Comparison of ENCODE assay signal across 18 cellular contexts in the genomic region with DNA sequence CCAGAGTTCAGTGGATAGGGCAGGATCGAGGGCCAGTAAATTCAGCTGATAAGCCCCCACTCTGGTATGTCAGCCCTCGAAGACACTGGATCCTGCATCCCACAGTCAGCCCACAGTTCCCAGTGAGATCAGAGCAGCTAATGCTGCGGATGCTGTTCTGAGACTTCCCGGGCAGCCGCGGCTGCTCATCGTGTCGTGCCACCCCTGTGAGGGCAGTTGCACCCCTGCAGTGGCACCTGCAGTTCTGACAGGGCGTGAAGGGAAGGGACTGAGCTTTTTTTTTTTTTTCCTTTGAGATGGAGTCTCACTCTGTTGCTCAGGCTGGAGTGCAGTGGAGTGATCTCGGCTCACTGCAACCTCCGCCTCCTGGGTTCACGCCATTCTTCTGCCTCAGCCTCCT. TPM values are rescaled to one million over a fixed set of nuclear protein-coding genes. Genes with fewer than 3 reads are reported as not detected.
A peak's percentile ranks its signal among the peaks of the same experiment; 100 is the strongest.
DNase-seq lines count a peak whose midpoint lies in the region; FAIRE-seq and TF ChIP-seq lines count a peak whose summit lies in the region.
"Had no signal": no experiment of that assay in that cellular context is flagged by ENCODE, and none has a peak within 500 bp of the region (broad histone marks: within the 10 kb centered on the region; RNA-seq: fewer than 3 reads in every experiment).

No MANE protein-coding gene starts in this region.

- peak overlapping the region; percentile 70 for H3K27ac ChIP-seq in caudate nucleus (ENCODE audit: low read depth, low read length)
- H3K27ac ChIP-seq: HL-60 had no signal

- DNase-seq in GM12891 (ENCODE audit: insufficient read length, low spot score), result no peak
- peak in 3 of 61 donors; percentile 15 to 28 (median 21) for DNase-seq in caudate nucleus (lab: John Stamatoyannopoulos, UW)
- no peak for DNase-seq in progenitor cell of endocrine pancreas (ENCODE audit: low spot score, unreplicated experiment)
- DNase-seq in NCI-H1417 (lab: John Stamatoyannopoulos, UW), result no peak
- no peak for DNase-seq in hypothalamus (lab: John Stamatoyannopoulos, UW)
- no peak for DNase-seq in NCI-H446 (lab: John Stamatoyannopoulos, UW)
- DNase-seq: ACHN, AML-193, COR-L47, KBM-7, NCI-H1436, NCI-H2029, NCI-H510A, NCI-H774 had no signal

- no peak for TF ChIP-seq EP300 in Ishikawa (IDR thresholded peaks at IDR 0.05; ENCODE audit: borderline replicate concordance)

- H3K36me3 Mint-ChIP-seq in progenitor cell of endocrine pancreas (ENCODE audit: insufficient read depth), result peaks cover 18% of the 10 kb centered on the region

- TF ChIP-seq POLR2A in GM12891 (IDR thresholded peaks at IDR 0.05; ENCODE audit: low read depth, low read length), result no peak

- H3K27me3 Mint-ChIP-seq in progenitor cell of endocrine pancreas, result no peaks in the 10 kb centered on the region

- H3K9me3 Mint-ChIP-seq in progenitor cell of endocrine pancreas (ENCODE audit: low read depth), result no peaks in the 10 kb centered on the region

- H3K27ac Mint-ChIP-seq in progenitor cell of endocrine pancreas, result peak overlapping the region; percentile 56

- H3K4me3 Mint-ChIP-seq in progenitor cell of endocrine pancreas (ENCODE audit: low read depth), result no peak overlapping the region
- H3K4me3 Mint-ChIP-seq: CD14-positive monocyte had no signal

- FAIRE-seq in GM12891 (lab: Jason Lieb, UNC), result no peak
- FAIRE-seq: H54 had no signal

- H3K4me1 Mint-ChIP-seq in progenitor cell of endocrine pancreas (ENCODE audit: low read depth), result peaks cover 3% of the 10 kb centered on the region

- TF ChIP-seq CTCF in progenitor cell of endocrine pancreas (IDR thresholded peaks at IDR 0.05; ENCODE audit: unreplicated experiment), result no peak

- no peak for TF ChIP-seq RAD21 in Ishikawa (IDR thresholded peaks at IDR 0.05; ENCODE audit: low read depth)

TF ChIP-seq in GM12891, 5 proteins besides CTCF, POLR2A, EP300 and RAD21:
- TF ChIP-seq TAF1 (IDR thresholded peaks at IDR 0.05; ENCODE audit: low read depth, low read length), result no peak
- TF ChIP-seq POLR2AphosphoS5 (IDR thresholded peaks at IDR 0.05; ENCODE audit: low read depth, low read length), result no peak
- TF ChIP-seq PAX5 (IDR thresholded peaks at IDR 0.05; ENCODE audit: insufficient read depth, low read length, severe bottlenecking), result no peak
- TF ChIP-seq POU2F2 (IDR thresholded peaks at IDR 0.05; ENCODE audit: low read depth, low read length), result 0 out of 2 replicates have a peak, but pooled peaks have one; percentile 3
- TF ChIP-seq SPI1 (IDR thresholded peaks at IDR 0.05; ENCODE audit: low read depth, low read length), result no peak

TF ChIP-seq in Ishikawa, 13 proteins besides CTCF, POLR2A, EP300 and RAD21:
- TF ChIP-seq TAF1 (IDR thresholded peaks at IDR 0.05; ENCODE audit: low read depth) (no peak), YY1 (IDR thresholded peaks at IDR 0.05; ENCODE audit: low read depth) (no peak), TEAD4 (IDR thresholded peaks at IDR 0.05) (0 out of 2 replicates have a peak, but pooled peaks have one; percentile 26), NFIC (IDR thresholded peaks at IDR 0.05) (no peak), TCF12 (IDR thresholded peaks at IDR 0.05; ENCODE audit: low read depth) (peak; percentile 67; the same call in 1 of the 2 replicates), FOXM1 (IDR thresholded peaks at IDR 0.05; ENCODE audit: borderline replicate concordance, low read depth) (peak; percentile 9; the same call in 1 of the 2 replicates), EGR1 (IDR thresholded peaks at IDR 0.05) (no peak), CEBPB (IDR thresholded peaks at IDR 0.05) (no peak), ZBTB7A (IDR thresholded peaks at IDR 0.05; ENCODE audit: low read depth) (peak; percentile 33; the same call in 1 of the 2 replicates), CREB1 (IDR thresholded peaks at IDR 0.05; ENCODE audit: low read depth) (no peak)
- TF ChIP-seq, protein P1, sequence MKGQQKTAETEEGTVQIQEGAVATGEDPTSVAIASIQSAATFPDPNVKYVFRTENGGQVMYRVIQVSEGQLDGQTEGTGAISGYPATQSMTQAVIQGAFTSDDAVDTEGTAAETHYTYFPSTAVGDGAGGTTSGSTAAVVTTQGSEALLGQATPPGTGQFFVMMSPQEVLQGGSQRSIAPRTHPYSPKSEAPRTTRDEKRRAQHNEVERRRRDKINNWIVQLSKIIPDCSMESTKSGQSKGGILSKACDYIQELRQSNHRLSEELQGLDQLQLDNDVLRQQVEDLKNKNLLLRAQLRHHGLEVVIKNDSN (IDR thresholded peaks at IDR 0.05), result no peak
- TF ChIP-seq, protein P2, sequence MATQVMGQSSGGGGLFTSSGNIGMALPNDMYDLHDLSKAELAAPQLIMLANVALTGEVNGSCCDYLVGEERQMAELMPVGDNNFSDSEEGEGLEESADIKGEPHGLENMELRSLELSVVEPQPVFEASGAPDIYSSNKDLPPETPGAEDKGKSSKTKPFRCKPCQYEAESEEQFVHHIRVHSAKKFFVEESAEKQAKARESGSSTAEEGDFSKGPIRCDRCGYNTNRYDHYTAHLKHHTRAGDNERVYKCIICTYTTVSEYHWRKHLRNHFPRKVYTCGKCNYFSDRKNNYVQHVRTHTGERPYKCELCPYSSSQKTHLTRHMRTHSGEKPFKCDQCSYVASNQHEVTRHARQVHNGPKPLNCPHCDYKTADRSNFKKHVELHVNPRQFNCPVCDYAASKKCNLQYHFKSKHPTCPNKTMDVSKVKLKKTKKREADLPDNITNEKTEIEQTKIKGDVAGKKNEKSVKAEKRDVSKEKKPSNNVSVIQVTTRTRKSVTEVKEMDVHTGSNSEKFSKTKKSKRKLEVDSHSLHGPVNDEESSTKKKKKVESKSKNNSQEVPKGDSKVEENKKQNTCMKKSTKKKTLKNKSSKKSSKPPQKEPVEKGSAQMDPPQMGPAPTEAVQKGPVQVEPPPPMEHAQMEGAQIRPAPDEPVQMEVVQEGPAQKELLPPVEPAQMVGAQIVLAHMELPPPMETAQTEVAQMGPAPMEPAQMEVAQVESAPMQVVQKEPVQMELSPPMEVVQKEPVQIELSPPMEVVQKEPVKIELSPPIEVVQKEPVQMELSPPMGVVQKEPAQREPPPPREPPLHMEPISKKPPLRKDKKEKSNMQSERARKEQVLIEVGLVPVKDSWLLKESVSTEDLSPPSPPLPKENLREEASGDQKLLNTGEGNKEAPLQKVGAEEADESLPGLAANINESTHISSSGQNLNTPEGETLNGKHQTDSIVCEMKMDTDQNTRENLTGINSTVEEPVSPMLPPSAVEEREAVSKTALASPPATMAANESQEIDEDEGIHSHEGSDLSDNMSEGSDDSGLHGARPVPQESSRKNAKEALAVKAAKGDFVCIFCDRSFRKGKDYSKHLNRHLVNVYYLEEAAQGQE (IDR thresholded peaks at IDR 0.05; ENCODE audit: low read depth), result no peak
- TF ChIP-seq, protein P3, sequence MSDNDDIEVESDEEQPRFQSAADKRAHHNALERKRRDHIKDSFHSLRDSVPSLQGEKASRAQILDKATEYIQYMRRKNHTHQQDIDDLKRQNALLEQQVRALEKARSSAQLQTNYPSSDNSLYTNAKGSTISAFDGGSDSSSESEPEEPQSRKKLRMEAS (IDR thresholded peaks at IDR 0.05), result no peak; the same call in 1 of the 2 replicates
TF ChIP-seq in Ishikawa: peak in this region for 4.

RNA-seq across cellular contexts. Expression of a gene that starts 7.5 kb away (rescaled TPM):
- polyA plus RNA-seq in GM12891 (2012; ENCODE audit: low read depth, missing spikeins), result 23.4 TPM
- total RNA-seq in progenitor cell of endocrine pancreas, result 115 and 118 TPM in 2 replicates

RNA-seq across cellular contexts. Expression of a gene that starts 12.7 kb away (rescaled TPM):
- 150 TPM for polyA plus RNA-seq in GM12891 (2012; ENCODE audit: low read depth, missing spikeins)
- total RNA-seq in progenitor cell of endocrine pancreas, result 275 and 281 TPM in 2 replicates

RNA-seq across cellular contexts. Expression of a gene that starts 19.5 kb away (rescaled TPM):
- polyA plus RNA-seq in GM12891 (2012; ENCODE audit: low read depth, missing spikeins), result 29.7 TPM
- 23.0 and 23.9 TPM in 2 replicates for total RNA-seq in progenitor cell of endocrine pancreas

RNA-seq across cellular contexts. Expression of a gene that starts 24.1 kb away (rescaled TPM):
- 47.3 TPM for polyA plus RNA-seq in GM12891 (2012; ENCODE audit: low read depth, missing spikeins)
- total RNA-seq in progenitor cell of endocrine pancreas, result 38.8 and 40.1 TPM in 2 replicates

RNA-seq across cellular contexts. Expression of a gene that starts 26.7 kb away (rescaled TPM):
- polyA plus RNA-seq in GM12891 (2012; ENCODE audit: low read depth, missing spikeins), result 23.7 TPM
- total RNA-seq in progenitor cell of endocrine pancreas, result 45.9 and 46.2 TPM in 2 replicates
